8 cellular contexts compared by ENCODE assay signal in genomic region chr17:45218895-45219661, GRCh38. TPM values are rescaled to one million over a fixed set of nuclear protein-coding genes. Genes with fewer than 3 reads are reported as not detected.
DNase-seq lines count a peak whose midpoint lies in the region; ATAC-seq and TF ChIP-seq lines count a peak whose summit lies in the region.

No MANE protein-coding gene starts in this region.

- peaks cover 18 to 59% of the 10 kb centered on the region in 2 donors for H3K36me3 Mint-ChIP-seq in activated T-cell treated with anti-CD3 and anti-CD28 coated beads, Interleukin-2, amount 50 U/mL, for 72 hours (ENCODE audit: insufficient read depth in 2 of 2)
- no peaks in the 10 kb centered on the region for H3K36me3 Mint-ChIP-seq in neural crest cell (ENCODE audit: low read depth)

- no peaks in the 10 kb centered on the region for H3K27me3 Mint-ChIP-seq in activated T-cell treated with anti-CD3 and anti-CD28 coated beads, Interleukin-2, amount 50 U/mL, for 72 hours (ENCODE audit: low read depth)
- H3K27me3 Mint-ChIP-seq in neural crest cell (ENCODE audit: low read depth) = peaks cover 56% of the 10 kb centered on the region

- H3K27ac ChIP-seq in substantia nigra (ENCODE audit: low read depth, low read length, poor library complexity, severe bottlenecking) = no peak overlapping the region

- H3K27ac Mint-ChIP-seq in activated T-cell treated with anti-CD3 and anti-CD28 coated beads, Interleukin-2, amount 50 U/mL, for 72 hours = peak overlapping the region; percentile 95
- no peak overlapping the region for H3K27ac Mint-ChIP-seq in neural crest cell (ENCODE audit: unreplicated experiment)

- ATAC-seq in activated T-cell treated with anti-CD3 and anti-CD28 coated beads, Interleukin-2, amount 50 U/mL, for 72 hours (replicated peaks in 1 of 2) = peak in 1 of 2 donors; percentile 7
- no peak for ATAC-seq in HG03342 (IDR thresholded peaks at IDR 0.05; ENCODE audit: unreplicated experiment)

- DNase-seq in DMS153 treated with DMSO at 0.1 percent for 48 hours (lab: John Stamatoyannopoulos, UW; ENCODE audit: unreplicated experiment) = peak; percentile 41
- DNase-seq in LoVo (ENCODE audit: low spot score) = peak; percentile 83
- DNase-seq in RPMI7951 (ENCODE audit: low read depth) = peak; percentile 72
- DNase-seq in activated T-cell treated with anti-CD3 and anti-CD28 coated beads, Interleukin-2, amount 50 U/mL, for 72 hours = peak; percentile 85 to 90
- peak; percentile 92 for DNase-seq in fibroblast of gingiva (ENCODE audit: low read depth)
- DNase-seq in neural crest cell (ENCODE audit: low read depth, low spot score) = peak; percentile 96
- peak in 45 of 49 donors; percentile 8 to 94 (median 71) for DNase-seq in substantia nigra (lab: John Stamatoyannopoulos, UW)

- H3K4me1 Mint-ChIP-seq in activated T-cell treated with anti-CD3 and anti-CD28 coated beads, Interleukin-2, amount 50 U/mL, for 72 hours (ENCODE audit: low read depth) = peaks cover 41% of the 10 kb centered on the region
- H3K4me1 Mint-ChIP-seq in neural crest cell = no peaks in the 10 kb centered on the region

- TF ChIP-seq CTCF in neural crest cell (conservative IDR thresholded peaks at IDR 0.05) = peak; percentile 95

- no peaks in the 10 kb centered on the region for H3K9me3 Mint-ChIP-seq in activated T-cell treated with anti-CD3 and anti-CD28 coated beads, Interleukin-2, amount 50 U/mL, for 72 hours
- H3K9me3 Mint-ChIP-seq in neural crest cell = no peaks in the 10 kb centered on the region

- H3K4me3 Mint-ChIP-seq in activated T-cell treated with anti-CD3 and anti-CD28 coated beads, Interleukin-2, amount 50 U/mL, for 72 hours = peak overlapping the region; percentile 88 to 99
- H3K4me3 Mint-ChIP-seq in neural crest cell = peak overlapping the region; percentile 59

RNA-seq across cellular contexts. Expression of gene FMNL1, which starts 2.6 kb away (rescaled TPM):
- 10.3 and 13.1 TPM in 2 replicates for total RNA-seq in RPMI7951 (2014; rRNA removed; shearing (Covaris generic))
- total RNA-seq in activated T-cell treated with anti-CD3 and anti-CD28 coated beads, Interleukin-2, amount 50 U/mL, for 72 hours = 100 to 1,000 TPM; 559 to 689 TPM
- total RNA-seq in neural crest cell = 1.1 and 1.2 TPM in 2 replicates

RNA-seq across cellular contexts. Expression of gene SPATA32, which starts 42.8 kb away (rescaled TPM):
- not detected in 2 replicates for total RNA-seq in RPMI7951 (2014; rRNA removed; shearing (Covaris generic))
- total RNA-seq in activated T-cell treated with anti-CD3 and anti-CD28 coated beads, Interleukin-2, amount 50 U/mL, for 72 hours = 1 to 10 TPM; 1.4 to 1.7 TPM
- total RNA-seq in neural crest cell = 0.23 and 0.25 TPM in 2 replicates

RNA-seq across cellular contexts. Expression of gene HEXIM2, which starts 57.4 kb away (rescaled TPM):
- 7.8 and 11.3 TPM in 2 replicates for total RNA-seq in RPMI7951 (2014; rRNA removed; shearing (Covaris generic))
- 10 to 100 TPM; 12.5 to 13.0 TPM for total RNA-seq in activated T-cell treated with anti-CD3 and anti-CD28 coated beads, Interleukin-2, amount 50 U/mL, for 72 hours
- 9.5 and 10.4 TPM in 2 replicates for total RNA-seq in neural crest cell

Comparison
In these comparisons a context has a peak if more than half of its experiments do, and no peak if none do; other contexts are left out.
1. DNase-seq: peak in every context shown above with its lines; median percentile 96 in neural crest cell; 92 in fibroblast of gingiva; 88 in activated T-cell treated with anti-CD3 and anti-CD28 coated beads, Interleukin-2, amount 50 U/mL, for 72 hours; 83 in LoVo; 72 in RPMI7951; 71 in substantia nigra; 41 in DMS153 treated with DMSO at 0.1 percent for 48 hours.
2. RNA of gene FMNL1, which starts 2.6 kb away (total RNA-seq): 559 to 689 TPM in activated T-cell treated with anti-CD3 and anti-CD28 coated beads, Interleukin-2, amount 50 U/mL, for 72 hours; 10.3 to 13.1 TPM in RPMI7951 and 1.1 to 1.2 TPM in neural crest cell; every median in the first group is over 10 times any median in the second.